ENCODE assay signal across 10 cellular contexts in the genomic region with DNA sequence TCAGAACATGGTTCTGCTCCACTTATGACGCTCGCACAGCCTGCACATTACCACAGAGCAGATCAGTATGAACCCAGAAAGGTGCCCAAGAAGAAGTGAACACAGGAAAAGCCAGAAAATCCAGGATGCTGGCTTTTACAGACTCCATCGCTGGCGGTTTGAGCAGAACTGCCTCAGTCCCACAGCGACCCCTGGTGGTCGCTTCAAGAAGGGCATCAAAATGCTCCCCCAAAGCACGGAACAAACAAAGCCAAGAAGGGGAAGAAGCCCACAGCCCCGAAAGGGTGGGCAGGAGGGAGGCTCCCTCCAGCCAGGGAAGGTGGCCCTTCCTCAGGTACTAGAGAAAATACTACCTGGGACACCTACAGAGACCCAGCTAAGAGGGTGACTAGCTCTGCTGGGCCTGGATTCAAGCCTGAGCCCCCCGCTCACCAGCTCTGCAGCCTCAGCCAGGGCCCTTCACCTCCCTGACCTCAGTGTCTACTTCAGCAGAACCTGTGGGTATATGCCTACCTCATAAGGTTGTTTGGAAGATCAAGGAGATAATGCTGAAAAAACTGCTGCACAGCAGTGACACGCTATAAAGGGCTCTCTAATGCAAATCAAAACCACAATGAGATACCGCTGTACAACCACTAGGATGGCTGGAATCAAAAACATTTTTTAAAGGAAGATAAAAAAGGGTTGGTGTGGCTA.
A peak's percentile ranks its signal among the peaks of the same experiment; 100 is the strongest.
DNase-seq lines count a peak whose midpoint lies in the region; TF ChIP-seq lines count a peak whose summit lies in the region.
"Had no signal": no experiment of that assay in that cellular context is flagged by ENCODE, and none has a peak within 500 bp of the region (broad histone marks: within the 10 kb centered on the region; RNA-seq: fewer than 3 reads in every experiment).

No MANE protein-coding gene starts in this region.

- no peaks in the 10 kb centered on the region for H3K27me3 ChIP-seq in uterus

- no peaks in the 10 kb centered on the region for H3K4me1 ChIP-seq in uterus

- peaks cover 22% of the 10 kb centered on the region for H3K4me1 Mint-ChIP-seq in activated CD4-positive, alpha-beta T cell treated with anti-CD3 and anti-CD28 coated beads, Interleukin-2, amount 10 ng/mL, durations not matched to agents 24 days and 14 days

- H3K9me3 ChIP-seq in uterus: peaks cover 0 to 4% of the 10 kb centered on the region in 2 donors

- H3K27ac Mint-ChIP-seq in activated CD4-positive, alpha-beta T cell treated with anti-CD3 and anti-CD28 coated beads, Interleukin-2, amount 10 ng/mL, durations not matched to agents 24 days and 14 days: no peak overlapping the region

- TF ChIP-seq POLR2A in uterus (IDR thresholded peaks at IDR 0.05): no peak

- intact Hi-C loops in activated CD4-positive, alpha-beta T cell treated with anti-CD3 and anti-CD28 coated beads, Interleukin-2, amount 10 ng/mL, durations not matched to agents 24 days and 14 days (cut with micrococcal nuclease): no loop called here
- intact Hi-C loops in uterus (cut with DNase I; ENCODE audit: low total_unique reads): no loop called here

- H3K27me3 Mint-ChIP-seq in activated CD4-positive, alpha-beta T cell treated with anti-CD3 and anti-CD28 coated beads, Interleukin-2, amount 10 ng/mL, durations not matched to agents 24 days and 14 days: no peaks in the 10 kb centered on the region

- no peak overlapping the region for H3K27ac ChIP-seq in uterus

- TF ChIP-seq CTCF in fibroblast of mammary gland (conservative IDR thresholded peaks at IDR 0.05; ENCODE audit: control insufficient read depth, insufficient read depth, low read depth, low read length) (peak; percentile 68), uterus (IDR thresholded peaks at IDR 0.05) (peak in 2 of 4 experiments; percentile 51 to 67)

- H3K9me3 Mint-ChIP-seq in activated CD4-positive, alpha-beta T cell treated with anti-CD3 and anti-CD28 coated beads, Interleukin-2, amount 10 ng/mL, durations not matched to agents 24 days and 14 days: peaks cover 10% of the 10 kb centered on the region

- in situ Hi-C loops in SK-MEL-5 (cut with HindIII; ENCODE audit: low pct_unique_long_range_greater_than_20kb, low sequenced_read_pairs): no loop called here

- peaks cover 76% of the 10 kb centered on the region for H3K36me3 Mint-ChIP-seq in activated CD4-positive, alpha-beta T cell treated with anti-CD3 and anti-CD28 coated beads, Interleukin-2, amount 10 ng/mL, durations not matched to agents 24 days and 14 days (ENCODE audit: low read depth)

- H3K36me3 ChIP-seq in uterus: no peaks in the 10 kb centered on the region

- H3K4me3 Mint-ChIP-seq in activated CD4-positive, alpha-beta T cell treated with anti-CD3 and anti-CD28 coated beads, Interleukin-2, amount 10 ng/mL, durations not matched to agents 24 days and 14 days: no peak overlapping the region

- no peak overlapping the region for H3K4me3 ChIP-seq in fibroblast of mammary gland (ENCODE audit: control insufficient read depth, low read depth, low read length)
- H3K4me3 ChIP-seq in uterus: no peak overlapping the region

- peak; percentile 76 for DNase-seq in activated CD4-positive, alpha-beta T cell treated with anti-CD3 and anti-CD28 coated beads, Interleukin-2, amount 10 ng/mL, durations not matched to agents 24 days and 14 days
- no peak for DNase-seq in activated CD4-positive, alpha-beta T cell treated with anti-CD3 and anti-CD28 coated beads, Interleukin-2, amount 50 U/mL, for 4 hours
- DNase-seq in SK-MEL-5 (ENCODE audit: low read depth, low spot score): peak; percentile 20
- DNase-seq in fibroblast of mammary gland (ENCODE audit: low read depth): peak; percentile 23
- peak; percentile 6 for DNase-seq in stimulated activated naive CD4-positive, alpha-beta T cell treated with Interleukin-2 at 50 U/mL for 16 hours (lab: John Stamatoyannopoulos, UW)
- DNase-seq in uterus: no peak
- no peak for DNase-seq in NCI-H1436 (lab: John Stamatoyannopoulos, UW)
- no peak for DNase-seq in cerebellar nuclear complex (lab: John Stamatoyannopoulos, UW)
- DNase-seq: EL, NCI-H2107 had no signal

Comparison
In these comparisons a context has a peak if more than half of its experiments do, and no peak if none do; other contexts are left out.
1. DNase-seq: peak in activated CD4-positive, alpha-beta T cell treated with anti-CD3 and anti-CD28 coated beads, Interleukin-2, amount 10 ng/mL, durations not matched to agents 24 days and 14 days (single experiment), SK-MEL-5 (single experiment), fibroblast of mammary gland (single experiment) and stimulated activated naive CD4-positive, alpha-beta T cell treated with Interleukin-2 at 50 U/mL for 16 hours (single experiment); none in activated CD4-positive, alpha-beta T cell treated with anti-CD3 and anti-CD28 coated beads, Interleukin-2, amount 50 U/mL, for 4 hours (0 of 2), uterus (0 of 2), NCI-H1436 (single experiment) and cerebellar nuclear complex (0 of 2).